ENCODE assay signal across 17 cellular contexts in genomic region chr14:97994020-97994531, GRCh38.
DNase-seq lines count a peak whose midpoint lies in the region; ATAC-seq lines count a peak whose summit lies in the region.
"Had no signal": no experiment of that assay in that cellular context is flagged by ENCODE, and none has a peak within 500 bp of the region (broad histone marks: within the 10 kb centered on the region; RNA-seq: fewer than 3 reads in every experiment).

No MANE protein-coding gene starts in this region.

- H3K9me3 Mint-ChIP-seq in activated CD4-positive, alpha-beta memory T cell treated with anti-CD3 and anti-CD28 coated beads, Interleukin-2, amount 10 ng/mL, durations not matched to agents 7 days and 5 days: no peaks in the 10 kb centered on the region
- peaks cover 4% of the 10 kb centered on the region for H3K9me3 Mint-ChIP-seq in activated naive CD8-positive, alpha-beta T cell treated with anti-CD3 and anti-CD28 coated beads for 36 hours

- ATAC-seq in stimulated activated naive CD8-positive, alpha-beta T cell treated with anti-CD3 and anti-CD28 coated beads, Interleukin-15, Interleukin-2, amounts not matched to agents 100 U/mL and 50 U/mL, for 24 hours: peak; percentile 80
- ATAC-seq: A549, Right ventricle myocardium inferior had no signal

- peaks cover 4% of the 10 kb centered on the region for H3K36me3 Mint-ChIP-seq in activated CD4-positive, alpha-beta memory T cell treated with anti-CD3 and anti-CD28 coated beads, Interleukin-2, amount 10 ng/mL, durations not matched to agents 7 days and 5 days (ENCODE audit: low read depth)
- peaks cover 10% of the 10 kb centered on the region for H3K36me3 Mint-ChIP-seq in activated naive CD8-positive, alpha-beta T cell treated with anti-CD3 and anti-CD28 coated beads for 36 hours

- H3K27ac Mint-ChIP-seq in activated CD4-positive, alpha-beta memory T cell treated with anti-CD3 and anti-CD28 coated beads, Interleukin-2, amount 10 ng/mL, durations not matched to agents 7 days and 5 days: peak overlapping the region; percentile 74
- peak overlapping the region; percentile 99 for H3K27ac Mint-ChIP-seq in activated naive CD8-positive, alpha-beta T cell treated with anti-CD3 and anti-CD28 coated beads for 36 hours

- H3K4me1 Mint-ChIP-seq in activated CD4-positive, alpha-beta memory T cell treated with anti-CD3 and anti-CD28 coated beads, Interleukin-2, amount 10 ng/mL, durations not matched to agents 7 days and 5 days: peaks cover 31% of the 10 kb centered on the region
- H3K4me1 Mint-ChIP-seq in activated naive CD8-positive, alpha-beta T cell treated with anti-CD3 and anti-CD28 coated beads for 36 hours: peaks cover 35% of the 10 kb centered on the region

- no peak overlapping the region for H3K4me3 Mint-ChIP-seq in activated CD4-positive, alpha-beta memory T cell treated with anti-CD3 and anti-CD28 coated beads, Interleukin-2, amount 10 ng/mL, durations not matched to agents 7 days and 5 days
- H3K4me3 Mint-ChIP-seq in activated naive CD8-positive, alpha-beta T cell treated with anti-CD3 and anti-CD28 coated beads for 36 hours: peak overlapping the region; percentile 68

- POLR2A ChIA-PET in activated CD4-positive, alpha-beta memory T cell treated with anti-CD3 and anti-CD28 coated beads, Interleukin-2, amount 10 ng/mL, durations not matched to agents 7 days and 5 days (lab: Charles Lee): interaction anchor here (0.8 to 1.0 kb wide), 3 partner anchors 15 to 17 kb away, joined by 3 to 4 read pairs (median 3); no protein-coding TSS in a partner anchor

- H3K27me3 Mint-ChIP-seq in activated CD4-positive, alpha-beta memory T cell treated with anti-CD3 and anti-CD28 coated beads, Interleukin-2, amount 10 ng/mL, durations not matched to agents 7 days and 5 days: no peaks in the 10 kb centered on the region
- H3K27me3 Mint-ChIP-seq in activated naive CD8-positive, alpha-beta T cell treated with anti-CD3 and anti-CD28 coated beads for 36 hours: no peaks in the 10 kb centered on the region

- peak; percentile 59 for DNase-seq in activated T-cell treated with anti-CD3 and anti-CD28 coated beads, Interleukin-2, amount 50 U/mL, for 1 hour
- DNase-seq in activated T-cell treated with anti-CD3 and anti-CD28 coated beads for 4 hours (no peak), NCI-H1092 (lab: John Stamatoyannopoulos, UW) (no peak), mucosa of gallbladder (ENCODE audit: low spot score) (no peak), anterior cingulate cortex (lab: John Stamatoyannopoulos, UW) (no peak)
- DNase-seq in activated CD4-positive, alpha-beta memory T cell treated with anti-CD3 and anti-CD28 coated beads, Interleukin-2, amount 10 ng/mL, durations not matched to agents 7 days and 5 days: peak; percentile 36
- DNase-seq in activated naive CD8-positive, alpha-beta T cell treated with anti-CD3 and anti-CD28 coated beads for 36 hours: no peak
- DNase-seq in stimulated activated naive CD8-positive, alpha-beta T cell treated with anti-CD3 and anti-CD28 coated beads, Interleukin-15, Interleukin-2, amounts not matched to agents 100 U/mL and 50 U/mL, for 24 hours: no peak
- DNase-seq: C1 segment of cervical spinal cord, cerebellar nuclear complex, foreskin fibroblast, midbrain, NCI-H1694, sigmoid colon, T-helper 9 cell had no signal

- CTCF ChIA-PET in activated CD4-positive, alpha-beta memory T cell treated with anti-CD3 and anti-CD28 coated beads, Interleukin-2, amount 10 ng/mL, durations not matched to agents 7 days and 5 days (lab: Charles Lee): interaction anchor here (1.6 kb wide), 1 partner anchor 16 kb away, joined by 8 read pairs; no protein-coding TSS in a partner anchor

Comparison
In these comparisons a context has a peak if more than half of its experiments do, and no peak if none do; other contexts are left out.
1. DNase-seq: peak in activated T-cell treated with anti-CD3 and anti-CD28 coated beads, Interleukin-2, amount 50 U/mL, for 1 hour (single experiment) and activated CD4-positive, alpha-beta memory T cell treated with anti-CD3 and anti-CD28 coated beads, Interleukin-2, amount 10 ng/mL, durations not matched to agents 7 days and 5 days (single experiment); none in activated T-cell treated with anti-CD3 and anti-CD28 coated beads for 4 hours (single experiment), activated naive CD8-positive, alpha-beta T cell treated with anti-CD3 and anti-CD28 coated beads for 36 hours (single experiment), stimulated activated naive CD8-positive, alpha-beta T cell treated with anti-CD3 and anti-CD28 coated beads, Interleukin-15, Interleukin-2, amounts not matched to agents 100 U/mL and 50 U/mL, for 24 hours (single experiment), NCI-H1092 (single experiment), mucosa of gallbladder (single experiment) and anterior cingulate cortex (0 of 58).